ENCODE assay signal across 9 cellular contexts in genomic region chr5:131810510-131811249, GRCh38. TPM values are rescaled to one million over a fixed set of nuclear protein-coding genes. Genes with fewer than 3 reads are reported as not detected.
A peak's percentile ranks its signal among the peaks of the same experiment; 100 is the strongest.
DNase-seq lines count a peak whose midpoint lies in the region; ATAC-seq and TF ChIP-seq lines count a peak whose summit lies in the region.
"Had no signal": no experiment of that assay in that cellular context is flagged by ENCODE, and none has a peak within 500 bp of the region (broad histone marks: within the 10 kb centered on the region; RNA-seq: fewer than 3 reads in every experiment).

No MANE protein-coding gene starts in this region.

- H3K79me2 ChIP-seq in GM23248 (ENCODE audit: insufficient read depth) = no peaks in the 10 kb centered on the region

- H3K4me3 Mint-ChIP-seq in activated T-helper 1 cell treated with anti-CD3 and anti-CD28 coated beads, Interleukin-12 subunit alpha, Interleukin-12 subunit beta, Interleukin-2, Interleukin-4 antibody, amounts not matched to agents 30 ng/mL and 10 ng/mL and 1 ng/mL, durations not matched to agents 14 hours and 24 hours and 36 hours = no peak overlapping the region

- no peak overlapping the region for H3K27ac Mint-ChIP-seq in activated T-helper 1 cell treated with anti-CD3 and anti-CD28 coated beads, Interleukin-12 subunit alpha, Interleukin-12 subunit beta, Interleukin-2, Interleukin-4 antibody, amounts not matched to agents 30 ng/mL and 10 ng/mL and 1 ng/mL, durations not matched to agents 14 hours and 24 hours and 36 hours

- ATAC-seq in Panc1 = no peak
- ATAC-seq in heart left ventricle = peak; percentile 76 to 88 (median 88)

- no peaks in the 10 kb centered on the region for H3K27me3 ChIP-seq in GM23248 (replicated peaks; ENCODE audit: insufficient read depth)
- no peaks in the 10 kb centered on the region for H3K27me3 ChIP-seq in Panc1 (ENCODE audit: control insufficient read depth, insufficient read depth, low read length)
- no peaks in the 10 kb centered on the region for H3K27me3 ChIP-seq in heart left ventricle
- H3K27me3 ChIP-seq in Peyer's patch = no peaks in the 10 kb centered on the region

- no peak overlapping the region for H3K9ac ChIP-seq in GM23248

- CTCF ChIA-PET in GM10248 (lab: Yijun Ruan, JAX) = interaction anchor here (0.9 to 4.0 kb wide), 8 partner anchors 8 to 252 kb away, joined by 3 to 70 read pairs (median 6); partner anchors contain the start of genes ACSL6 and FNIP1
- CTCF ChIA-PET in Panc1 (lab: Charles Lee) = interaction anchor here (1.4 kb wide), 1 partner anchor 197 kb away, joined by 6 read pairs; no protein-coding TSS in a partner anchor

- no peaks in the 10 kb centered on the region for H3K9me3 Mint-ChIP-seq in activated T-helper 1 cell treated with anti-CD3 and anti-CD28 coated beads, Interleukin-12 subunit alpha, Interleukin-12 subunit beta, Interleukin-2, Interleukin-4 antibody, amounts not matched to agents 30 ng/mL and 10 ng/mL and 1 ng/mL, durations not matched to agents 14 hours and 24 hours and 36 hours

- 11 to 14% methylated on average over 3 of the region's 3 CpGs for WGBS in GM23248 (ENCODE audit: low coverage in 1 of 2, low lambda C conversion rate in 2 of 2, missing lambda C conversion rate in 2 of 2), 2 experiments
- 5 to 8% (median 5%) methylated on average over 3 of the region's 3 CpGs for WGBS in heart left ventricle, 4 donors

- H3K4me3 ChIP-seq in GM23248 = no peak overlapping the region
- H3K4me3 ChIP-seq in Panc1 (ENCODE audit: low read depth in 2 of 2, low read length in 2 of 2) = no peak overlapping the region
- peak overlapping the region in 1 of 12 donors; percentile 6 for H3K4me3 ChIP-seq in heart left ventricle
- H3K4me3 ChIP-seq in Peyer's patch = no peak overlapping the region

- POLR2A ChIA-PET in GM10248 (lab: Yijun Ruan, JAX) (interaction anchor here (1.2 kb wide), 1 partner anchor 14 kb away, joined by 3 read pairs; the partner anchor contains the start of gene FNIP1), Panc1 (lab: Charles Lee) (no interaction called here)

- no peaks in the 10 kb centered on the region for H3K9me2 ChIP-seq in GM23248 (ENCODE audit: insufficient read depth)

- DNase-seq in GM10248 (ENCODE audit: extremely low spot score) = peak; percentile 52
- peak; percentile 18 for DNase-seq in GM23248
- no peak for DNase-seq in Panc1 (ENCODE audit: low read depth, low spot score)
- DNase-seq in heart left ventricle = peak in 2 of 5 donors; percentile 17 to 29
- no peak for DNase-seq in NCI-H526 treated with DMSO at 0.1 percent for 48 hours (lab: John Stamatoyannopoulos, UW)
- no peak for DNase-seq in islet precursor cell
- no peak for DNase-seq in Peyer's patch
- no peak for DNase-seq in activated T-helper 1 cell treated with anti-CD3 and anti-CD28 coated beads, Interleukin-12 subunit alpha, Interleukin-12 subunit beta, Interleukin-2, Interleukin-4 antibody, amounts not matched to agents 30 ng/mL and 10 ng/mL and 1 ng/mL, durations not matched to agents 14 hours and 24 hours and 36 hours (ENCODE audit: low spot score)

- TF ChIP-seq POLR2A in heart left ventricle (IDR thresholded peaks at IDR 0.05) (no peak), Peyer's patch (IDR thresholded peaks at IDR 0.05) (no peak)

- no peaks in the 10 kb centered on the region for H3K4me1 Mint-ChIP-seq in activated T-helper 1 cell treated with anti-CD3 and anti-CD28 coated beads, Interleukin-12 subunit alpha, Interleukin-12 subunit beta, Interleukin-2, Interleukin-4 antibody, amounts not matched to agents 30 ng/mL and 10 ng/mL and 1 ng/mL, durations not matched to agents 14 hours and 24 hours and 36 hours (ENCODE audit: low read depth)

- H3K27ac ChIP-seq in GM23248 (no peak overlapping the region), Panc1 (ENCODE audit: low read length) (no peak overlapping the region), heart left ventricle (peak overlapping the region in 9 of 12 donors; percentile 38 to 84 (median 57)), Peyer's patch (no peak overlapping the region)
- H3K27ac ChIP-seq: epithelial cell of prostate had no signal

- H3K4me1 ChIP-seq in GM23248 (ENCODE audit: insufficient read depth) (no peaks in the 10 kb centered on the region; the same call in 1 of the 2 replicates), Panc1 (ENCODE audit: control insufficient read depth, insufficient read depth, low read length) (no peaks in the 10 kb centered on the region; the same call in 1 of the 2 replicates), heart left ventricle (peaks cover 0 to 21% (median 9%) of the 10 kb centered on the region in 12 donors), Peyer's patch (no peaks in the 10 kb centered on the region)

- H3K4me2 ChIP-seq in GM23248 (ENCODE audit: unreplicated experiment) = no peak overlapping the region

- no peaks in the 10 kb centered on the region for H3K36me3 Mint-ChIP-seq in activated T-helper 1 cell treated with anti-CD3 and anti-CD28 coated beads, Interleukin-12 subunit alpha, Interleukin-12 subunit beta, Interleukin-2, Interleukin-4 antibody, amounts not matched to agents 30 ng/mL and 10 ng/mL and 1 ng/mL, durations not matched to agents 14 hours and 24 hours and 36 hours (ENCODE audit: low read depth)

- intact Hi-C loops in Panc1 (cut with micrococcal nuclease; ENCODE audit: unreplicated experiment) = loop anchor here (2.0 kb wide), 1 partner anchor 196 kb away; no protein-coding TSS in a partner anchor
- intact Hi-C loops in heart left ventricle (cut with DNase I) = loop anchor here (2.0 to 10.0 kb wide), 7 partner anchors 192 to 252 kb away; partner anchors contain the start of genes ACSL6 (in 2 of the 10) and IL3 (in 2 of the 10)
- intact Hi-C loops in activated T-helper 1 cell treated with anti-CD3 and anti-CD28 coated beads, Interleukin-12 subunit alpha, Interleukin-12 subunit beta, Interleukin-2, Interleukin-4 antibody, amounts not matched to agents 30 ng/mL and 10 ng/mL and 1 ng/mL, durations not matched to agents 14 hours and 24 hours and 36 hours (cut with micrococcal nuclease) = loop anchor here (1.0 to 5.0 kb wide), 2 partner anchors 198 to 252 kb away; partner anchors contain the start of gene IL3

- H2AFZ ChIP-seq in GM23248 = peak overlapping the region; percentile 57; the same call in 1 of the 2 replicates

- H3K36me3 ChIP-seq in GM23248 (ENCODE audit: low read depth) = no peaks in the 10 kb centered on the region
- H3K36me3 ChIP-seq in Panc1 (ENCODE audit: control insufficient read depth, insufficient read depth, low read length) = no peaks in the 10 kb centered on the region
- H3K36me3 ChIP-seq in heart left ventricle = no peaks in the 10 kb centered on the region
- H3K36me3 ChIP-seq in Peyer's patch = no peaks in the 10 kb centered on the region

- BruUV-seq in Panc1 (replicated peaks; lab: Mats Ljungman, UMichigan) = no TSS peak

- H3K9me3 ChIP-seq in GM23248 (ENCODE audit: low read depth) = no peaks in the 10 kb centered on the region
- no peaks in the 10 kb centered on the region for H3K9me3 ChIP-seq in Panc1 (ENCODE audit: control insufficient read depth, insufficient read depth, low read depth, low read length)
- H3K9me3 ChIP-seq in heart left ventricle = no peaks in the 10 kb centered on the region
- H3K9me3 ChIP-seq in Peyer's patch = no peaks in the 10 kb centered on the region

- no peaks in the 10 kb centered on the region for H4K20me1 ChIP-seq in GM23248 (ENCODE audit: insufficient read depth)

- TF ChIP-seq CTCF in GM10248 (IDR thresholded peaks at IDR 0.05; ENCODE audit: control extremely low read depth, extremely low read depth, low read depth, missing control alignments) = peak; percentile 58
- TF ChIP-seq CTCF in Panc1 (IDR thresholded peaks at IDR 0.05) = peak; percentile 48; the same call in 1 of the 2 replicates
- TF ChIP-seq CTCF in heart left ventricle (IDR thresholded peaks at IDR 0.05) = peak in 10 of 12 donors; percentile 12 to 54 (median 38)
- peak in 3 of 6 experiments; percentile 9 to 29 (median 22) for TF ChIP-seq CTCF in Peyer's patch (IDR thresholded peaks at IDR 0.05)

- in situ Hi-C loops in GM23248 (cut with MboI) (no loop called here), Panc1 (cut with HindIII; ENCODE audit: low pct_unique_long_range_greater_than_20kb, low sequenced_read_pairs) (no loop called here)

- peaks cover 17% of the 10 kb centered on the region for H3K27me3 Mint-ChIP-seq in activated T-helper 1 cell treated with anti-CD3 and anti-CD28 coated beads, Interleukin-12 subunit alpha, Interleukin-12 subunit beta, Interleukin-2, Interleukin-4 antibody, amounts not matched to agents 30 ng/mL and 10 ng/mL and 1 ng/mL, durations not matched to agents 14 hours and 24 hours and 36 hours (ENCODE audit: insufficient read depth)

- H3F3A ChIP-seq in GM23248 (ENCODE audit: insufficient read depth) = peaks cover 4% of the 10 kb centered on the region; the same call in 1 of the 2 replicates

RNA-seq across cellular contexts. Expression of gene FNIP1, which starts 13.9 kb away (rescaled TPM):
- total RNA-seq in GM23248 (2014; rRNA removed; shearing (Covaris generic)) = 21.6 and 25.8 TPM in 2 replicates
- polyA plus RNA-seq in GM23248 (2016; fragmentation: Nextera tagmentation; extraction: Ambion mirVana) (8.8 and 10.3 TPM in 2 replicates), heart left ventricle (1 to 10 TPM; 5.6 to 6.7 TPM)
- total RNA-seq in Panc1 (2021; ENCODE audit: unreplicated experiment) (48.3 TPM), heart left ventricle (10 to 100 TPM; 27.5 to 41.3 (median 35.1) TPM), Peyer's patch (10 to 100 TPM; 36.9 to 49.5 (median 46.1) TPM)
- 9.4 TPM for polyA plus RNA-seq in Panc1 (2012; ENCODE audit: insufficient read length)
- total RNA-seq in activated T-helper 1 cell treated with anti-CD3 and anti-CD28 coated beads, Interleukin-12 subunit alpha, Interleukin-12 subunit beta, Interleukin-2, Interleukin-4 antibody, amounts not matched to agents 30 ng/mL and 10 ng/mL and 1 ng/mL, durations not matched to agents 14 hours and 24 hours and 36 hours = 18.8 and 19.0 TPM in 2 replicates

Comparison
In these comparisons a context has a peak if more than half of its experiments do, and no peak if none do; other contexts are left out.
1. DNase-seq: peak in GM10248 (single experiment) and GM23248 (single experiment); none in Panc1 (single experiment), NCI-H526 treated with DMSO at 0.1 percent for 48 hours (single experiment), islet precursor cell (single experiment), Peyer's patch (0 of 3) and activated T-helper 1 cell treated with anti-CD3 and anti-CD28 coated beads, Interleukin-12 subunit alpha, Interleukin-12 subunit beta, Interleukin-2, Interleukin-4 antibody, amounts not matched to agents 30 ng/mL and 10 ng/mL and 1 ng/mL, durations not matched to agents 14 hours and 24 hours and 36 hours (single experiment).
2. H3K27ac ChIP-seq: peak in heart left ventricle (9 of 12); none in GM23248 (single experiment), Panc1 (single experiment) and Peyer's patch (0 of 4).